Comparison of ENCODE assay signal across 1 cellular context in the genomic region with DNA sequence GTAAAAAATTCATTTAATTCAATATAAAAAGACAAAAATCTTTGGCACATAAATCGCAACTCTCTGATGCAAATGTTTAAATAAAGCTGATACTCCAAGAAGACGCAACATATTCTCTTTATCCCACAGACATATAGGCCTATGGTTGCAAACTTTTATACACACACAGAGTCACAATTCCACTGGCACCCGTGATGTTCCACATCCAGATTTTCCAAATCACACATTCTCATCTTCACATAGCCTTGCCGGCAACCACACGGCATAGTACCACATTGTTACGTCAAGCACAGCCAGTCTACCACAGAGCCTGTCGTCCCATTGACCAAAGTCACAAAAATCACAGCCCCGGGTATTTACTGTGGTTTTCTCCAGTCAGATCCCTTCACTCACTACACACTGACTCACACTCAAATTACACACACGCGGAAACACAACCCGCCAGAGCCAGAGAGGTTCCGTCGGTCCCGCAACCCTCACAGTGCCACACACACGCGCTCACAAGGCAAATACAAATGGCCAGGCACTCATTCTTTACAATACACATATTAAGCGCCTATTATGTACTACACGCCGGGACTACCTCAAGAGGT.
TF ChIP-seq lines count a peak whose summit lies in the region.

No MANE protein-coding gene starts in this region.

TF ChIP-seq in K562, 482 proteins besides CTCF, POLR2A, EP300 and RAD21 (continues in another document):
- TF ChIP-seq PML (IDR thresholded peaks at IDR 0.05; ENCODE audit: low read length) = no peak
- peak in 1 of 2 experiments; percentile 63; a peak in 1 of 4 replicates for TF ChIP-seq MLLT1 (IDR thresholded peaks at IDR 0.05)
- 0 out of 2 replicates have a peak, but pooled peaks have one; percentile 15 for TF ChIP-seq BCOR (IDR thresholded peaks at IDR 0.05)
- TF ChIP-seq EGR1 (conservative IDR thresholded peaks at IDR 0.05) = no peak
- TF ChIP-seq L3MBTL2 (IDR thresholded peaks at IDR 0.05) = no peak; the same call in 1 of the 2 replicates
- 0 out of 2 replicates have a peak, but pooled peaks have one; percentile 20 for TF ChIP-seq KHSRP (IDR thresholded peaks at IDR 0.05)
- TF ChIP-seq TOE1 (IDR thresholded peaks at IDR 0.05; ENCODE audit: borderline replicate concordance) = peak; percentile 24; the same call in 1 of the 2 replicates
- no peak for TF ChIP-seq TOE1 (CRISPR knock-in tag; IDR thresholded peaks at IDR 0.05; ENCODE audit: borderline replicate concordance, low read depth)
- TF ChIP-seq HDAC1 (IDR thresholded peaks at IDR 0.05) = peak in 1 of 2 experiments; percentile 86; a peak in 2 of 4 replicates
- TF ChIP-seq DNMT1 (IDR thresholded peaks at IDR 0.05) = no peak
- peak; percentile 65; the same call in 1 of the 2 replicates for TF ChIP-seq CREM (IDR thresholded peaks at IDR 0.05; ENCODE audit: low read depth)
- 0 out of 2 replicates have a peak, but pooled peaks have one; percentile 3 for TF ChIP-seq ZNF589 (CRISPR knock-in tag; IDR thresholded peaks at IDR 0.05; ENCODE audit: low read depth)
- TF ChIP-seq SMARCC2 (IDR thresholded peaks at IDR 0.05; ENCODE audit: low read depth) = peak; percentile 26; the same call in 1 of the 2 replicates
- peak; percentile 72; the same call in 1 of the 2 replicates for TF ChIP-seq MYC (IDR thresholded peaks at IDR 0.05; ENCODE audit: low read depth, low read length)
- TF ChIP-seq MYC (CRISPR knock-in tag; IDR thresholded peaks at IDR 0.05; ENCODE audit: borderline replicate concordance, low read depth) = no peak
- peak; percentile 60; the same call in 1 of the 2 replicates for TF ChIP-seq MIER1 (IDR thresholded peaks at IDR 0.05; ENCODE audit: low read depth)
- no peak for TF ChIP-seq TBL1XR1 (IDR thresholded peaks at IDR 0.05; ENCODE audit: low read length in 2 of 2)
- 0 out of 2 replicates have a peak, but pooled peaks have one; percentile 41 for TF ChIP-seq LARP7 (IDR thresholded peaks at IDR 0.05)
- TF ChIP-seq KDM1A (IDR thresholded peaks at IDR 0.05) = peak; percentile 92 to 95
- TF ChIP-seq, protein P1, sequence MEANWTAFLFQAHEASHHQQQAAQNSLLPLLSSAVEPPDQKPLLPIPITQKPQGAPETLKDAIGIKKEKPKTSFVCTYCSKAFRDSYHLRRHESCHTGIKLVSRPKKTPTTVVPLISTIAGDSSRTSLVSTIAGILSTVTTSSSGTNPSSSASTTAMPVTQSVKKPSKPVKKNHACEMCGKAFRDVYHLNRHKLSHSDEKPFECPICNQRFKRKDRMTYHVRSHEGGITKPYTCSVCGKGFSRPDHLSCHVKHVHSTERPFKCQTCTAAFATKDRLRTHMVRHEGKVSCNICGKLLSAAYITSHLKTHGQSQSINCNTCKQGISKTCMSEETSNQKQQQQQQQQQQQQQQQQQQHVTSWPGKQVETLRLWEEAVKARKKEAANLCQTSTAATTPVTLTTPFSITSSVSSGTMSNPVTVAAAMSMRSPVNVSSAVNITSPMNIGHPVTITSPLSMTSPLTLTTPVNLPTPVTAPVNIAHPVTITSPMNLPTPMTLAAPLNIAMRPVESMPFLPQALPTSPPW (CRISPR knock-in tag; IDR thresholded peaks at IDR 0.05) = peak; percentile 10; the same call in 1 of the 2 replicates
- TF ChIP-seq ZNF232 (CRISPR knock-in tag; IDR thresholded peaks at IDR 0.05) = no peak
- 0 out of 2 replicates have a peak, but pooled peaks have one; percentile 28 for TF ChIP-seq HDGF (IDR thresholded peaks at IDR 0.05)
- 0 out of 2 replicates have a peak, but pooled peaks have one; percentile 61 for TF ChIP-seq NKRF (IDR thresholded peaks at IDR 0.05; ENCODE audit: borderline replicate concordance)
- TF ChIP-seq ZNF121 (CRISPR knock-in tag; conservative IDR thresholded peaks at IDR 0.05) = no peak
- no peak for TF ChIP-seq MAFK (IDR thresholded peaks at IDR 0.05; ENCODE audit: low read length)
- peak in 1 of 2 experiments; percentile 5 for TF ChIP-seq E2F6 (IDR thresholded peaks at IDR 0.05; ENCODE audit: borderline replicate concordance in 1 of 2, extremely low read depth in 1 of 2, insufficient read depth in 1 of 2, insufficient read length in 1 of 2, low read depth in 1 of 2, low read length in 1 of 2, poor library complexity in 1 of 2, severe bottlenecking in 1 of 2)
- TF ChIP-seq, protein P2, sequence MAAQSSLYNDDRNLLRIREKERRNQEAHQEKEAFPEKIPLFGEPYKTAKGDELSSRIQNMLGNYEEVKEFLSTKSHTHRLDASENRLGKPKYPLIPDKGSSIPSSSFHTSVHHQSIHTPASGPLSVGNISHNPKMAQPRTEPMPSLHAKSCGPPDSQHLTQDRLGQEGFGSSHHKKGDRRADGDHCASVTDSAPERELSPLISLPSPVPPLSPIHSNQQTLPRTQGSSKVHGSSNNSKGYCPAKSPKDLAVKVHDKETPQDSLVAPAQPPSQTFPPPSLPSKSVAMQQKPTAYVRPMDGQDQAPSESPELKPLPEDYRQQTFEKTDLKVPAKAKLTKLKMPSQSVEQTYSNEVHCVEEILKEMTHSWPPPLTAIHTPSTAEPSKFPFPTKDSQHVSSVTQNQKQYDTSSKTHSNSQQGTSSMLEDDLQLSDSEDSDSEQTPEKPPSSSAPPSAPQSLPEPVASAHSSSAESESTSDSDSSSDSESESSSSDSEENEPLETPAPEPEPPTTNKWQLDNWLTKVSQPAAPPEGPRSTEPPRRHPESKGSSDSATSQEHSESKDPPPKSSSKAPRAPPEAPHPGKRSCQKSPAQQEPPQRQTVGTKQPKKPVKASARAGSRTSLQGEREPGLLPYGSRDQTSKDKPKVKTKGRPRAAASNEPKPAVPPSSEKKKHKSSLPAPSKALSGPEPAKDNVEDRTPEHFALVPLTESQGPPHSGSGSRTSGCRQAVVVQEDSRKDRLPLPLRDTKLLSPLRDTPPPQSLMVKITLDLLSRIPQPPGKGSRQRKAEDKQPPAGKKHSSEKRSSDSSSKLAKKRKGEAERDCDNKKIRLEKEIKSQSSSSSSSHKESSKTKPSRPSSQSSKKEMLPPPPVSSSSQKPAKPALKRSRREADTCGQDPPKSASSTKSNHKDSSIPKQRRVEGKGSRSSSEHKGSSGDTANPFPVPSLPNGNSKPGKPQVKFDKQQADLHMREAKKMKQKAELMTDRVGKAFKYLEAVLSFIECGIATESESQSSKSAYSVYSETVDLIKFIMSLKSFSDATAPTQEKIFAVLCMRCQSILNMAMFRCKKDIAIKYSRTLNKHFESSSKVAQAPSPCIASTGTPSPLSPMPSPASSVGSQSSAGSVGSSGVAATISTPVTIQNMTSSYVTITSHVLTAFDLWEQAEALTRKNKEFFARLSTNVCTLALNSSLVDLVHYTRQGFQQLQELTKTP (IDR thresholded peaks at IDR 0.05; ENCODE audit: low read depth in 1 of 2, partially characterized antibody in 2 of 2) = peak in 1 of 2 experiments; percentile 42
- no peak for TF ChIP-seq GTF2E2 (tag; IDR thresholded peaks at IDR 0.05)
- no peak; the same call in 1 of the 2 replicates for TF ChIP-seq ZNF263 (CRISPR knock-in tag; IDR thresholded peaks at IDR 0.05; ENCODE audit: borderline replicate concordance)
- no peak; the same call in 1 of the 2 replicates for TF ChIP-seq MGA (IDR thresholded peaks at IDR 0.05)
